21 cellular contexts compared by ENCODE assay signal in the genomic region with DNA sequence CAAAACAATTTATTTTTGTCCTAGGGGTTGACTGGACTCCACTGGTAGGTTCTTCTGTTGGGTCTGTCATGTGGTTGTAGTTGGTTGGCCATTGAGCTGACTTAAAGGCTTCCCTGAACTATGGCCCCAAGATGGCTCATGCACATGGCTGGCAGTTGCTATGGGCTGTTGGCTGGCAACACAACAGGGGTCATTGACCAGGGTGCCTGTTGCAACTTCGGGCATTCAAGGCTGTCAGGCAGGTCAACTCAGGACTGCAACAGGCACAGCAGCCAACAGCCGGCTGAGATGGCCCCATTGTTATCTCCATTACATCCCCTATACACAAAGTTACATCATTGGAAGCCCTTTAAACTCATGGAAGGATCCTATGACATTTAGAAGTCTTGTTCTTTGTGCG.
DNase-seq lines count a peak whose midpoint lies in the region; ATAC-seq and TF ChIP-seq lines count a peak whose summit lies in the region.
"Had no signal": no experiment of that assay in that cellular context is flagged by ENCODE, and none has a peak within 500 bp of the region (broad histone marks: within the 10 kb centered on the region; RNA-seq: fewer than 3 reads in every experiment).

No MANE protein-coding gene starts in this region.

- H3K27ac ChIP-seq in liver (ENCODE audit: low read depth in 1 of 2, low read length in 2 of 2) = peak overlapping the region in 1 of 2 donors; percentile 45
- H3K27ac ChIP-seq in neuronal stem cell (replicated peaks; ENCODE audit: low read length) = no peak overlapping the region
- no peak overlapping the region for H3K27ac ChIP-seq in upper lobe of right lung
- H3K27ac ChIP-seq: BLaER1 had no signal

- intact Hi-C loops in upper lobe of right lung (cut with DNase I) = no loop called here

- H3K36me3 ChIP-seq in liver (ENCODE audit: control insufficient read depth in 4 of 4, insufficient read depth in 3 of 4, low read depth in 1 of 4, low read length in 3 of 4) = no peaks in the 10 kb centered on the region
- no peaks in the 10 kb centered on the region for H3K36me3 ChIP-seq in neuronal stem cell (replicated peaks in 1 of 2; ENCODE audit: control insufficient read depth in 2 of 2, insufficient read depth in 2 of 2, low read length in 2 of 2)
- H3K36me3 ChIP-seq in upper lobe of right lung = no peaks in the 10 kb centered on the region
- H3K36me3 ChIP-seq: BE2C, BLaER1 had no signal

- DNase-seq in left lobe of liver (ENCODE audit: low spot score) (peak; percentile 93), neuronal stem cell (ENCODE audit: low spot score) (no peak), renal cortical epithelial cell (ENCODE audit: low read depth) (peak; percentile 52), NCI-H2171 (lab: John Stamatoyannopoulos, UW) (no peak), COLO668 (lab: John Stamatoyannopoulos, UW; ENCODE audit: unreplicated experiment) (no peak), upper lobe of right lung (no peak)
- DNase-seq in activated naive CD4-positive, alpha-beta T cell treated with anti-CD3 and anti-CD28 coated beads, Interleukin-2, amount 10 ng/mL, durations not matched to agents 7 days and 5 days = no peak
- DNase-seq: 8988T; ACHN; BE2C; C1 segment of cervical spinal cord; Caco-2; Calu3; CD4-positive, alpha-beta memory T cell; CD4-positive, CD25-positive, alpha-beta regulatory T cell; CD8-positive, alpha-beta memory T cell; DMS79 treated with DMSO at 0.1 percent for 48 hours; GF-D8 had no signal

- H3K9me3 Mint-ChIP-seq in activated naive CD4-positive, alpha-beta T cell treated with anti-CD3 and anti-CD28 coated beads, Interleukin-2, amount 10 ng/mL, durations not matched to agents 7 days and 5 days = no peaks in the 10 kb centered on the region

- no peak overlapping the region for H3K4ac ChIP-seq in neuronal stem cell (ENCODE audit: low read length)

- H3K9ac ChIP-seq in liver (ENCODE audit: low read depth in 1 of 2, low read length in 2 of 2) = no peak overlapping the region
- peak overlapping the region; percentile 50 for H3K9ac ChIP-seq in neuronal stem cell (ENCODE audit: low read depth, low read length, poor library complexity)
- H3K9ac ChIP-seq: BLaER1 had no signal

- H3K9me3 ChIP-seq in liver (ENCODE audit: control insufficient read depth in 4 of 4, low read length in 3 of 4) (no peaks in the 10 kb centered on the region), neuronal stem cell (replicated peaks in 1 of 2; ENCODE audit: control insufficient read depth in 2 of 2, insufficient read depth in 1 of 2, low read depth in 1 of 2, low read length in 2 of 2) (no peaks in the 10 kb centered on the region), upper lobe of right lung (no peaks in the 10 kb centered on the region)
- H3K9me3 ChIP-seq: BE2C, BLaER1, Caco-2 had no signal

- TF ChIP-seq CTCF in liver (IDR thresholded peaks at IDR 0.05; ENCODE audit: low read depth, low read length, missing input control) (no peak), upper lobe of right lung (IDR thresholded peaks at IDR 0.05) (no peak)

- H4K8ac ChIP-seq in neuronal stem cell (ENCODE audit: low read depth, low read length) = no peak overlapping the region

- no peak overlapping the region for H2AK5ac ChIP-seq in neuronal stem cell (ENCODE audit: low read depth, low read length)

- CTCF ChIA-PET in activated naive CD4-positive, alpha-beta T cell treated with anti-CD3 and anti-CD28 coated beads, Interleukin-2, amount 10 ng/mL, durations not matched to agents 7 days and 5 days (lab: Charles Lee) = no interaction called here

- no peaks in the 10 kb centered on the region for H3K27me3 ChIP-seq in liver (ENCODE audit: control insufficient read depth in 4 of 4, insufficient read depth in 4 of 4, low read length in 3 of 4)
- peaks cover 0 to 2% (median 0%) of the 10 kb centered on the region in 3 experiments for H3K27me3 ChIP-seq in neuronal stem cell (ENCODE audit: control insufficient read depth in 3 of 3, insufficient read depth in 3 of 3, low read depth in 1 of 3, low read length in 3 of 3)
- H3K27me3 ChIP-seq in upper lobe of right lung = no peaks in the 10 kb centered on the region
- H3K27me3 ChIP-seq: BE2C, BLaER1 had no signal

- peak; percentile 39 to 53 for TF ChIP-seq RAD21 in liver (IDR thresholded peaks at IDR 0.05)

- no peak overlapping the region for H3K14ac ChIP-seq in neuronal stem cell (ENCODE audit: low read length)

- no peak overlapping the region for H2BK15ac ChIP-seq in neuronal stem cell (ENCODE audit: low read length)

- H2BK120ac ChIP-seq in neuronal stem cell (ENCODE audit: low read depth, low read length) = no peak overlapping the region

- no peaks in the 10 kb centered on the region for H3K4me1 Mint-ChIP-seq in activated naive CD4-positive, alpha-beta T cell treated with anti-CD3 and anti-CD28 coated beads, Interleukin-2, amount 10 ng/mL, durations not matched to agents 7 days and 5 days
- H3K4me1 Mint-ChIP-seq: CD4-positive, alpha-beta memory T cell; CD8-positive, alpha-beta memory T cell had no signal

- H2AFZ ChIP-seq in neuronal stem cell (ENCODE audit: low read length) = no peak overlapping the region

- H3K4me3 ChIP-seq in liver (ENCODE audit: low read depth in 1 of 3, low read length in 3 of 3) = no peak overlapping the region
- no peak overlapping the region for H3K4me3 ChIP-seq in neuronal stem cell (ENCODE audit: low read length in 2 of 2)
- H3K4me3 ChIP-seq in upper lobe of right lung = no peak overlapping the region
- H3K4me3 ChIP-seq: BLaER1 had no signal

- no peaks in the 10 kb centered on the region for H3K27me3 Mint-ChIP-seq in activated naive CD4-positive, alpha-beta T cell treated with anti-CD3 and anti-CD28 coated beads, Interleukin-2, amount 10 ng/mL, durations not matched to agents 7 days and 5 days
- H3K27me3 Mint-ChIP-seq: CD4-positive, CD25-positive, alpha-beta regulatory T cell had no signal

- H3K18ac ChIP-seq in neuronal stem cell (ENCODE audit: low read length) = no peak overlapping the region

- WGBS in liver = 29% methylated on average over 3 of the region's 3 CpGs
- no CpG with 5 or more reads among the region's 3 CpGs for WGBS in neuronal stem cell (ENCODE audit: extremely low coverage in 2 of 2, insufficient read length in 2 of 2, insufficient replicate concordance in 1 of 2), 2 donors

- H3K27ac Mint-ChIP-seq in activated naive CD4-positive, alpha-beta T cell treated with anti-CD3 and anti-CD28 coated beads, Interleukin-2, amount 10 ng/mL, durations not matched to agents 7 days and 5 days = no peak overlapping the region
- H3K27ac Mint-ChIP-seq: CD14-positive monocyte; CD4-positive, alpha-beta memory T cell; CD4-positive, CD25-positive, alpha-beta regulatory T cell; CD8-positive, alpha-beta memory T cell had no signal

- no peak overlapping the region for H4K91ac ChIP-seq in neuronal stem cell (ENCODE audit: low read depth, low read length, poor library complexity)

- peaks cover 6 to 17% (median 11%) of the 10 kb centered on the region in 4 donors for H3K4me1 ChIP-seq in liver (ENCODE audit: control insufficient read depth in 4 of 4, insufficient read depth in 4 of 4, low read length in 3 of 4)
- H3K4me1 ChIP-seq in neuronal stem cell (ENCODE audit: control insufficient read depth in 2 of 2, insufficient read depth in 1 of 2, low read depth in 1 of 2, low read length in 2 of 2) = no peaks in the 10 kb centered on the region
- peaks cover 6% of the 10 kb centered on the region for H3K4me1 ChIP-seq in upper lobe of right lung
- H3K4me1 ChIP-seq: BE2C, BLaER1, Caco-2 had no signal

- no peak overlapping the region for H3K4me3 Mint-ChIP-seq in activated naive CD4-positive, alpha-beta T cell treated with anti-CD3 and anti-CD28 coated beads, Interleukin-2, amount 10 ng/mL, durations not matched to agents 7 days and 5 days
- H3K4me3 Mint-ChIP-seq: CD14-positive monocyte; CD4-positive, alpha-beta memory T cell; CD4-positive, CD25-positive, alpha-beta regulatory T cell; CD8-positive, alpha-beta memory T cell had no signal

- no peak overlapping the region for H3K23ac ChIP-seq in neuronal stem cell (ENCODE audit: low read depth, low read length, poor library complexity)

- H3K4me2 ChIP-seq in neuronal stem cell (ENCODE audit: insufficient read depth, low read length, poor library complexity, severe bottlenecking) = no peak overlapping the region
- H3K4me2 ChIP-seq: BLaER1 had no signal

- H2BK12ac ChIP-seq in neuronal stem cell (ENCODE audit: low read length) = no peak overlapping the region

- H2BK5ac ChIP-seq in neuronal stem cell (ENCODE audit: low read length) = no peak overlapping the region

- peak; percentile 93 for ATAC-seq in left lobe of liver
- no peak for ATAC-seq in upper lobe of right lung

- H3K79me1 ChIP-seq in neuronal stem cell (ENCODE audit: low read depth, low read length) = no peaks in the 10 kb centered on the region

- no peaks in the 10 kb centered on the region for H3K36me3 Mint-ChIP-seq in activated naive CD4-positive, alpha-beta T cell treated with anti-CD3 and anti-CD28 coated beads, Interleukin-2, amount 10 ng/mL, durations not matched to agents 7 days and 5 days
- H3K36me3 Mint-ChIP-seq: CD14-positive monocyte; CD4-positive, alpha-beta memory T cell; CD4-positive, CD25-positive, alpha-beta regulatory T cell; CD8-positive, alpha-beta memory T cell had no signal

TF ChIP-seq in liver, 16 proteins besides CTCF, POLR2A, EP300 and RAD21 (continues in another document):
- TF ChIP-seq TAF1 (conservative IDR thresholded peaks at IDR 0.05) (no peak), YY1 (IDR thresholded peaks at IDR 0.05) (peak; percentile 97), HNF4G (IDR thresholded peaks at IDR 0.05) (peak; percentile 64), FOXA1 (IDR thresholded peaks at IDR 0.05) (peak; percentile 46)
- TF ChIP-seq, protein P1, sequence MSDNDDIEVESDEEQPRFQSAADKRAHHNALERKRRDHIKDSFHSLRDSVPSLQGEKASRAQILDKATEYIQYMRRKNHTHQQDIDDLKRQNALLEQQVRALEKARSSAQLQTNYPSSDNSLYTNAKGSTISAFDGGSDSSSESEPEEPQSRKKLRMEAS (IDR thresholded peaks at IDR 0.05) = peak; percentile 95

Comparison
In these comparisons a context has a peak if more than half of its experiments do, and no peak if none do; other contexts are left out.
1. DNase-seq: peak in left lobe of liver (single experiment) and renal cortical epithelial cell (single experiment); none in neuronal stem cell (single experiment), NCI-H2171 (single experiment), activated naive CD4-positive, alpha-beta T cell treated with anti-CD3 and anti-CD28 coated beads, Interleukin-2, amount 10 ng/mL, durations not matched to agents 7 days and 5 days (single experiment), COLO668 (single experiment) and upper lobe of right lung (single experiment).